In genomic region chr6:55670850-55671413, GRCh38 we compare ENCODE assay signal across 16 cellular contexts.
DNase-seq lines count a peak whose midpoint lies in the region; ATAC-seq and TF ChIP-seq lines count a peak whose summit lies in the region.
"Had no signal": no experiment of that assay in that cellular context is flagged by ENCODE, and none has a peak within 500 bp of the region (broad histone marks: within the 10 kb centered on the region; RNA-seq: fewer than 3 reads in every experiment).

No MANE protein-coding gene starts in this region.

- in situ Hi-C loops in Panc1 (cut with HindIII; ENCODE audit: low pct_unique_long_range_greater_than_20kb, low sequenced_read_pairs) = no loop called here

- H3K27me3 Mint-ChIP-seq in GM23338 (ENCODE audit: insufficient read depth, low read depth, poor library complexity) = no peaks in the 10 kb centered on the region
- no peaks in the 10 kb centered on the region for H3K27me3 Mint-ChIP-seq in neural progenitor cell (ENCODE audit: insufficient read depth, low read depth)
- H3K27me3 Mint-ChIP-seq: CD4-positive, alpha-beta T cell had no signal

- H3K4me3 ChIP-seq in GM23338 = no peak overlapping the region
- H3K4me3 ChIP-seq in Panc1 (ENCODE audit: low read depth in 2 of 2, low read length in 2 of 2) = no peak overlapping the region
- H3K4me3 ChIP-seq in endocrine pancreas (ENCODE audit: control insufficient read depth, insufficient read depth, low read length) = peak overlapping the region; percentile 77
- H3K4me3 ChIP-seq in neural progenitor cell = no peak overlapping the region
- H3K4me3 ChIP-seq in gastroesophageal sphincter = no peak overlapping the region

- H3K9me2 ChIP-seq in GM23338 (ENCODE audit: insufficient read depth) = no peaks in the 10 kb centered on the region

- H3K79me2 ChIP-seq in GM23338 (replicated peaks; ENCODE audit: insufficient read depth) = no peaks in the 10 kb centered on the region
- no peaks in the 10 kb centered on the region for H3K79me2 ChIP-seq in neural progenitor cell (ENCODE audit: low read depth)

- no peak for TF ChIP-seq EP300 in gastroesophageal sphincter (IDR thresholded peaks at IDR 0.05)

- DNase-seq in GM23338 (ENCODE audit: low spot score) (peak; percentile 25), Panc1 (ENCODE audit: low read depth, low spot score) (no peak), neural progenitor cell (ENCODE audit: low spot score) (peak; percentile 9), SIG-M5 (lab: John Stamatoyannopoulos, UW) (no peak)
- DNase-seq: AML-193; Caco-2; CD4-positive, alpha-beta T cell; GDM1; HFFc6; Karpas-422; KBM-7 had no signal

- H3K9ac ChIP-seq in endocrine pancreas (ENCODE audit: control insufficient read depth, insufficient read depth, low read length) = no peak overlapping the region
- H3K9ac ChIP-seq in neural progenitor cell = no peak overlapping the region

- intact Hi-C loops in Panc1 (cut with micrococcal nuclease; ENCODE audit: unreplicated experiment) = no loop called here

- ATAC-seq in GM23338 (no peak), Panc1 (no peak), HG02588 (IDR thresholded peaks at IDR 0.05; ENCODE audit: unreplicated experiment) (no peak), gastroesophageal sphincter (no peak)
- ATAC-seq: HCT116 had no signal

- H3K9me3 Mint-ChIP-seq in GM23338 (no peaks in the 10 kb centered on the region), neural progenitor cell (no peaks in the 10 kb centered on the region)

- H3K4me1 Mint-ChIP-seq in GM23338 (peaks cover 5% of the 10 kb centered on the region; the same call in 2 of the 3 replicates), neural progenitor cell (peaks cover 34% of the 10 kb centered on the region)

- TF ChIP-seq POLR2A in gastroesophageal sphincter (IDR thresholded peaks at IDR 0.05) = no peak

- H3K27ac Mint-ChIP-seq in GM23338 = no peak overlapping the region
- peak overlapping the region; percentile 38 for H3K27ac Mint-ChIP-seq in neural progenitor cell
- H3K27ac Mint-ChIP-seq: CD4-positive, alpha-beta T cell; HFFc6 had no signal

- CTCF ChIA-PET in Panc1 (lab: Charles Lee) = no interaction called here

- H3K36me3 ChIP-seq in GM23338 (ENCODE audit: insufficient read depth) (no peaks in the 10 kb centered on the region), Panc1 (ENCODE audit: control insufficient read depth, insufficient read depth, low read length) (no peaks in the 10 kb centered on the region), endocrine pancreas (ENCODE audit: control insufficient read depth, insufficient read depth, low read length) (no peaks in the 10 kb centered on the region), neural progenitor cell (no peaks in the 10 kb centered on the region), gastroesophageal sphincter (no peaks in the 10 kb centered on the region)

- H3K4me2 ChIP-seq in GM23338 (peak overlapping the region; percentile 7; the same call in 1 of the 2 replicates), neural progenitor cell (no peak overlapping the region)

- no peaks in the 10 kb centered on the region for H4K20me1 ChIP-seq in GM23338 (replicated peaks; ENCODE audit: insufficient read depth)
- H4K20me1 ChIP-seq in neural progenitor cell (ENCODE audit: low read depth) = no peaks in the 10 kb centered on the region

- no peak overlapping the region for H3K27ac ChIP-seq in GM23338 (ENCODE audit: low read depth)
- H3K27ac ChIP-seq in Panc1 (ENCODE audit: low read length) = peak overlapping the region; percentile 41; the same call in 1 of the 2 replicates
- H3K27ac ChIP-seq in neural progenitor cell = no peak overlapping the region
- no peak overlapping the region for H3K27ac ChIP-seq in gastroesophageal sphincter
- H3K27ac ChIP-seq: C4-2B had no signal

- H3K4me3 Mint-ChIP-seq in GM23338 = no peak overlapping the region
- no peak overlapping the region for H3K4me3 Mint-ChIP-seq in neural progenitor cell
- H3K4me3 Mint-ChIP-seq: CD4-positive, alpha-beta T cell; HFFc6 had no signal

- no TSS peak for BruUV-seq in Panc1 (replicated peaks; lab: Mats Ljungman, UMichigan)

- POLR2A ChIA-PET in Panc1 (lab: Charles Lee) = no interaction called here

- H3K27me3 ChIP-seq in GM23338 (ENCODE audit: insufficient read depth) (no peaks in the 10 kb centered on the region), Panc1 (ENCODE audit: control insufficient read depth, insufficient read depth, low read length) (no peaks in the 10 kb centered on the region), endocrine pancreas (ENCODE audit: control insufficient read depth, insufficient read depth, low read length) (no peaks in the 10 kb centered on the region), neural progenitor cell (no peaks in the 10 kb centered on the region), gastroesophageal sphincter (no peaks in the 10 kb centered on the region)

- 78 to 90% methylated on average over 5 of the region's 5 CpGs for WGBS in gastroesophageal sphincter (ENCODE audit: low coverage in 1 of 2), 2 donors

- H2AFZ ChIP-seq in GM23338 (no peak overlapping the region), neural progenitor cell (replicated peaks) (peak overlapping the region; percentile 18)

- TF ChIP-seq CTCF in GM23338 (conservative IDR thresholded peaks at IDR 0.05; ENCODE audit: low read depth in 2 of 2) = no peak
- TF ChIP-seq CTCF in Panc1 (IDR thresholded peaks at IDR 0.05) = no peak
- TF ChIP-seq CTCF in neural progenitor cell (IDR thresholded peaks at IDR 0.05) = no peak
- TF ChIP-seq CTCF in gastroesophageal sphincter (IDR thresholded peaks at IDR 0.05) = no peak

- H3K4me1 ChIP-seq in GM23338 (ENCODE audit: insufficient read depth) (no peaks in the 10 kb centered on the region; the same call in 1 of the 2 replicates), Panc1 (ENCODE audit: control insufficient read depth, insufficient read depth, low read length) (no peaks in the 10 kb centered on the region), endocrine pancreas (ENCODE audit: control insufficient read depth, insufficient read depth, low read length) (peaks cover 61% of the 10 kb centered on the region), neural progenitor cell (peaks cover 7% of the 10 kb centered on the region), gastroesophageal sphincter (peaks cover 0 to 9% (median 0%) of the 10 kb centered on the region in 3 donors)
- H3K4me1 ChIP-seq: Caco-2 had no signal

- H3F3A ChIP-seq in GM23338 (replicated peaks; ENCODE audit: low read depth) = no peaks in the 10 kb centered on the region
- H3F3A ChIP-seq in neural progenitor cell (ENCODE audit: low read depth) = no peaks in the 10 kb centered on the region

- H3K9me3 ChIP-seq in Panc1 (ENCODE audit: control insufficient read depth, insufficient read depth, low read depth, low read length) (no peaks in the 10 kb centered on the region), endocrine pancreas (ENCODE audit: control insufficient read depth, low read length) (no peaks in the 10 kb centered on the region), neural progenitor cell (ENCODE audit: low read depth) (no peaks in the 10 kb centered on the region), gastroesophageal sphincter (no peaks in the 10 kb centered on the region)
- H3K9me3 ChIP-seq: Caco-2 had no signal

- no peaks in the 10 kb centered on the region for H3K36me3 Mint-ChIP-seq in GM23338 (ENCODE audit: low read depth)
- no peaks in the 10 kb centered on the region for H3K36me3 Mint-ChIP-seq in neural progenitor cell

TF ChIP-seq in GM23338, 12 proteins besides CTCF, POLR2A, EP300 and RAD21 (continues in another document):
- TF ChIP-seq ZNF331 (CRISPR knock-in tag; IDR thresholded peaks at IDR 0.05; ENCODE audit: low read depth) (no peak), CREB1 (CRISPR knock-in tag; IDR thresholded peaks at IDR 0.05; ENCODE audit: low read depth) (no peak), EZH2phosphoT487 (IDR thresholded peaks at IDR 0.05; ENCODE audit: unreplicated experiment) (no peak), REST (IDR thresholded peaks at IDR 0.05; ENCODE audit: unreplicated experiment) (no peak), STAT1 (IDR thresholded peaks at IDR 0.05; ENCODE audit: unreplicated experiment) (no peak), ETS1 (IDR thresholded peaks at IDR 0.05) (no peak), ZNF114 (CRISPR knock-in tag; IDR thresholded peaks at IDR 0.05) (no peak), JUNB (IDR thresholded peaks at IDR 0.05; ENCODE audit: unreplicated experiment) (no peak), POLR2AphosphoS5 (IDR thresholded peaks at IDR 0.05; ENCODE audit: low read depth) (no peak)

Comparison
In these comparisons a context has a peak if more than half of its experiments do, and no peak if none do; other contexts are left out.
1. DNase-seq: peak in GM23338 (single experiment) and neural progenitor cell (single experiment); none in Panc1 (single experiment) and SIG-M5 (single experiment).